Comparison of ENCODE assay signal across 1 cellular context in the genomic region with DNA sequence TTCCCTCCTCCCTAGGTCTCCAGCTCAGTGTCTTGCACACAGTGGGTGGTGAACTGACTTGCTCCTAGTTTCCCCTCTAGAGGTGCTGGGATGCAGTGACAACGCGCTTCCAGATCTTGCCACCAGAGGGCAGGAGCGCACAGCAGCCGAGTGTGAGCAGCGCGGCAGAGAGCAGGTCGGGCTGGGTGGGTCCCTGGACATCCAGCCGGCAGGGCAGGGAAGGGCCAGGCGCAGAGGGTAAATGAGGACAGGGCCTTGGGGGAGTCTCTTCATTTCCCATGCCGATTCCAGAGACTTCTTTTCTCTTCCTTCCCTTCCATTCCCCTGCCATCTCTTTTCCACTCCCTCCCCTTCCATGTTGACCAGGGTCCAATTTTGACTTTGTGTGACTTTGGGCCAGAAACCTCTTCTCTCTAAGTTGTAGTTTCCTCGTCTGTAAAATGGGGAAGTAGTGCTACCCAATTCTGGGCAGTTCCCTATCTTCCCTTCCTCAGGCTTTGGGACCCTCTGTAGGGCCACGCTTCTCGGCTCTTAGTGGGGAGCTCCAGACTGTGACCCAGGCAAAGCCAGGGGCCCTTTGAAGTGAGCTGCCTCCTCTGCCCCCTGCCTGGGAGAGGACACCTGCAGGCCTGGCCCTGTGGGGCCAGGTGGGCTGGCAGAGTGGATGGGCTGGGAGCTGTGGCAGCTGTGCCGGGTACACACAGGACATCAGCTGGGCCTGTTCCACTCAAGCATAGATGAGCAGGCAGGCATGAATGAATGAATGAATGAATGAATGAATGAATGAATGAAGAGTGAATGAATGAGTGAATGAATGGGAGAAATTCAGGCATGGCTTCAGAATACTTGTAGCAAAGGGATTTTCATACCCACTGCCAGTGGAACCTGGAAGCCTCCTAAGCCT.
TF ChIP-seq lines count a peak whose summit lies in the region.

No MANE protein-coding gene starts in this region.

TF ChIP-seq in HepG2, 621 proteins besides CTCF, POLR2A, EP300 and RAD21 (continued from another document and continues in another):
- TF ChIP-seq HNF4A (CRISPR knock-in tag; IDR thresholded peaks at IDR 0.05) = peak; percentile 29; the same call in 1 of the 2 replicates
- TF ChIP-seq PHB2 (IDR thresholded peaks at IDR 0.05; ENCODE audit: partially characterized antibody) = no peak
- peak; percentile 76 for TF ChIP-seq SMC3 (IDR thresholded peaks at IDR 0.05; ENCODE audit: low read length)
- TF ChIP-seq MTA1 (CRISPR knock-in tag; IDR thresholded peaks at IDR 0.05; ENCODE audit: borderline replicate concordance) = 0 out of 2 replicates have a peak, but pooled peaks have one; percentile 50
- TF ChIP-seq FOXP1 (IDR thresholded peaks at IDR 0.05) = no peak
- TF ChIP-seq FOXP1 (CRISPR knock-in tag; IDR thresholded peaks at IDR 0.05) = peak; percentile 7; the same call in 1 of the 2 replicates
- no peak for TF ChIP-seq ZBTB1 (CRISPR knock-in tag; IDR thresholded peaks at IDR 0.05; ENCODE audit: borderline replicate concordance)
- no peak for TF ChIP-seq ZFP82 (CRISPR knock-in tag; IDR thresholded peaks at IDR 0.05; ENCODE audit: borderline replicate concordance)
- TF ChIP-seq PLRG1 (conservative IDR thresholded peaks at IDR 0.05) = no peak
- TF ChIP-seq NR2F6 (IDR thresholded peaks at IDR 0.05) = no peak
- peak; percentile 62 for TF ChIP-seq NR2F6 (CRISPR knock-in tag; IDR thresholded peaks at IDR 0.05)
- TF ChIP-seq, protein P1, sequence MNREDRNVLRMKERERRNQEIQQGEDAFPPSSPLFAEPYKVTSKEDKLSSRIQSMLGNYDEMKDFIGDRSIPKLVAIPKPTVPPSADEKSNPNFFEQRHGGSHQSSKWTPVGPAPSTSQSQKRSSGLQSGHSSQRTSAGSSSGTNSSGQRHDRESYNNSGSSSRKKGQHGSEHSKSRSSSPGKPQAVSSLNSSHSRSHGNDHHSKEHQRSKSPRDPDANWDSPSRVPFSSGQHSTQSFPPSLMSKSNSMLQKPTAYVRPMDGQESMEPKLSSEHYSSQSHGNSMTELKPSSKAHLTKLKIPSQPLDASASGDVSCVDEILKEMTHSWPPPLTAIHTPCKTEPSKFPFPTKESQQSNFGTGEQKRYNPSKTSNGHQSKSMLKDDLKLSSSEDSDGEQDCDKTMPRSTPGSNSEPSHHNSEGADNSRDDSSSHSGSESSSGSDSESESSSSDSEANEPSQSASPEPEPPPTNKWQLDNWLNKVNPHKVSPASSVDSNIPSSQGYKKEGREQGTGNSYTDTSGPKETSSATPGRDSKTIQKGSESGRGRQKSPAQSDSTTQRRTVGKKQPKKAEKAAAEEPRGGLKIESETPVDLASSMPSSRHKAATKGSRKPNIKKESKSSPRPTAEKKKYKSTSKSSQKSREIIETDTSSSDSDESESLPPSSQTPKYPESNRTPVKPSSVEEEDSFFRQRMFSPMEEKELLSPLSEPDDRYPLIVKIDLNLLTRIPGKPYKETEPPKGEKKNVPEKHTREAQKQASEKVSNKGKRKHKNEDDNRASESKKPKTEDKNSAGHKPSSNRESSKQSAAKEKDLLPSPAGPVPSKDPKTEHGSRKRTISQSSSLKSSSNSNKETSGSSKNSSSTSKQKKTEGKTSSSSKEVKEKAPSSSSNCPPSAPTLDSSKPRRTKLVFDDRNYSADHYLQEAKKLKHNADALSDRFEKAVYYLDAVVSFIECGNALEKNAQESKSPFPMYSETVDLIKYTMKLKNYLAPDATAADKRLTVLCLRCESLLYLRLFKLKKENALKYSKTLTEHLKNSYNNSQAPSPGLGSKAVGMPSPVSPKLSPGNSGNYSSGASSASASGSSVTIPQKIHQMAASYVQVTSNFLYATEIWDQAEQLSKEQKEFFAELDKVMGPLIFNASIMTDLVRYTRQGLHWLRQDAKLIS (CRISPR knock-in tag; IDR thresholded peaks at IDR 0.05) = no peak
- peak; percentile 58 for TF ChIP-seq THAP11 (CRISPR knock-in tag; IDR thresholded peaks at IDR 0.05)
- TF ChIP-seq ZNF235 (CRISPR knock-in tag; IDR thresholded peaks at IDR 0.05; ENCODE audit: borderline replicate concordance) = no peak
- TF ChIP-seq SMAD3 (CRISPR knock-in tag; IDR thresholded peaks at IDR 0.05) = peak; percentile 79; the same call in 1 of the 2 replicates
- TF ChIP-seq, protein P2, sequence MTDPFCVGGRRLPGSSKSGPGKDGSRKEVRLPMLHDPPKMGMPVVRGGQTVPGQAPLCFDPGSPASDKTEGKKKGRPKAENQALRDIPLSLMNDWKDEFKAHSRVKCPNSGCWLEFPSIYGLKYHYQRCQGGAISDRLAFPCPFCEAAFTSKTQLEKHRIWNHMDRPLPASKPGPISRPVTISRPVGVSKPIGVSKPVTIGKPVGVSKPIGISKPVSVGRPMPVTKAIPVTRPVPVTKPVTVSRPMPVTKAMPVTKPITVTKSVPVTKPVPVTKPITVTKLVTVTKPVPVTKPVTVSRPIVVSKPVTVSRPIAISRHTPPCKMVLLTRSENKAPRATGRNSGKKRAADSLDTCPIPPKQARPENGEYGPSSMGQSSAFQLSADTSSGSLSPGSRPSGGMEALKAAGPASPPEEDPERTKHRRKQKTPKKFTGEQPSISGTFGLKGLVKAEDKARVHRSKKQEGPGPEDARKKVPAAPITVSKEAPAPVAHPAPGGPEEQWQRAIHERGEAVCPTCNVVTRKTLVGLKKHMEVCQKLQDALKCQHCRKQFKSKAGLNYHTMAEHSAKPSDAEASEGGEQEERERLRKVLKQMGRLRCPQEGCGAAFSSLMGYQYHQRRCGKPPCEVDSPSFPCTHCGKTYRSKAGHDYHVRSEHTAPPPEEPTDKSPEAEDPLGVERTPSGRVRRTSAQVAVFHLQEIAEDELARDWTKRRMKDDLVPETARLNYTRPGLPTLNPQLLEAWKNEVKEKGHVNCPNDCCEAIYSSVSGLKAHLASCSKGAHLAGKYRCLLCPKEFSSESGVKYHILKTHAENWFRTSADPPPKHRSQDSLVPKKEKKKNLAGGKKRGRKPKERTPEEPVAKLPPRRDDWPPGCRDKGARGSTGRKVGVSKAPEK (CRISPR knock-in tag; IDR thresholded peaks at IDR 0.05; ENCODE audit: borderline replicate concordance) = peak; percentile 90; the same call in 1 of the 2 replicates
- TF ChIP-seq, protein P3, sequence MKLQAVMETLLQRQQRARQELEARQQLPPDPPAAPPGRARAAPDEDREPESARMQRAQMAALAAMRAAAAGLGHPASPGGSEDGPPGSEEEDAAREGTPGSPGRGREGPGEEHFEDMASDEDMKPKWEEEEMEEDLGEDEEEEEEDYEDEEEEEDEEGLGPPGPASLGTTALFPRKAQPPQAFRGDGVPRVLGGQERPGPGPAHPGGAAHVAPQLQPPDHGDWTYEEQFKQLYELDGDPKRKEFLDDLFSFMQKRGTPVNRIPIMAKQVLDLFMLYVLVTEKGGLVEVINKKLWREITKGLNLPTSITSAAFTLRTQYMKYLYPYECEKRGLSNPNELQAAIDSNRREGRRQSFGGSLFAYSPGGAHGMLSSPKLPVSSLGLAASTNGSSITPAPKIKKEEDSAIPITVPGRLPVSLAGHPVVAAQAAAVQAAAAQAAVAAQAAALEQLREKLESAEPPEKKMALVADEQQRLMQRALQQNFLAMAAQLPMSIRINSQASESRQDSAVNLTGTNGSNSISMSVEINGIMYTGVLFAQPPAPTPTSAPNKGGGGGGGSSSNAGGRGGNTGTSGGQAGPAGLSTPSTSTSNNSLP (IDR thresholded peaks at IDR 0.05; ENCODE audit: low read depth, low read length) = no peak; the same call in 1 of the 2 replicates
- TF ChIP-seq, protein P4, sequence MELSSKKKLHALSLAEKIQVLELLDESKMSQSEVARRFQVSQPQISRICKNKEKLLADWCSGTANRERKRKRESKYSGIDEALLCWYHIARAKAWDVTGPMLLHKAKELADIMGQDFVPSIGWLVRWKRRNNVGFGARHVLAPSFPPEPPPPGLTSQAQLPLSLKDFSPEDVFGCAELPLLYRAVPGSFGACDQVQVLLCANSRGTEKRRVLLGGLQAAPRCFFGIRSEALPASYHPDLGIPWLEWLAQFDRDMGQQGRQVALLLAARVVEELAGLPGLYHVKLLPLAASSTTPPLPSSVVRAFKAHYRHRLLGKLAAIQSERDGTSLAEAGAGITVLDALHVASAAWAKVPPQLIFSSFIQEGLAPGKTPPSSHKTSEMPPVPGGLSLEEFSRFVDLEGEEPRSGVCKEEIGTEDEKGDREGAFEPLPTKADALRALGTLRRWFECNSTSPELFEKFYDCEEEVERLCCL (CRISPR knock-in tag; IDR thresholded peaks at IDR 0.05; ENCODE audit: borderline replicate concordance) = no peak
- TF ChIP-seq, protein P5, sequence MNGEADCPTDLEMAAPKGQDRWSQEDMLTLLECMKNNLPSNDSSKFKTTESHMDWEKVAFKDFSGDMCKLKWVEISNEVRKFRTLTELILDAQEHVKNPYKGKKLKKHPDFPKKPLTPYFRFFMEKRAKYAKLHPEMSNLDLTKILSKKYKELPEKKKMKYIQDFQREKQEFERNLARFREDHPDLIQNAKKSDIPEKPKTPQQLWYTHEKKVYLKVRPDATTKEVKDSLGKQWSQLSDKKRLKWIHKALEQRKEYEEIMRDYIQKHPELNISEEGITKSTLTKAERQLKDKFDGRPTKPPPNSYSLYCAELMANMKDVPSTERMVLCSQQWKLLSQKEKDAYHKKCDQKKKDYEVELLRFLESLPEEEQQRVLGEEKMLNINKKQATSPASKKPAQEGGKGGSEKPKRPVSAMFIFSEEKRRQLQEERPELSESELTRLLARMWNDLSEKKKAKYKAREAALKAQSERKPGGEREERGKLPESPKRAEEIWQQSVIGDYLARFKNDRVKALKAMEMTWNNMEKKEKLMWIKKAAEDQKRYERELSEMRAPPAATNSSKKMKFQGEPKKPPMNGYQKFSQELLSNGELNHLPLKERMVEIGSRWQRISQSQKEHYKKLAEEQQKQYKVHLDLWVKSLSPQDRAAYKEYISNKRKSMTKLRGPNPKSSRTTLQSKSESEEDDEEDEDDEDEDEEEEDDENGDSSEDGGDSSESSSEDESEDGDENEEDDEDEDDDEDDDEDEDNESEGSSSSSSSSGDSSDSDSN (CRISPR knock-in tag; IDR thresholded peaks at IDR 0.05) = peak; percentile 51; the same call in 1 of the 2 replicates
- no peak for TF ChIP-seq ZNF256 (CRISPR knock-in tag; conservative IDR thresholded peaks at IDR 0.05)
- 0 out of 3 replicates have a peak, but pooled peaks have one; percentile 60 for TF ChIP-seq MXI1 (IDR thresholded peaks at IDR 0.05; ENCODE audit: borderline replicate concordance, low read depth, low read length)
- TF ChIP-seq TAF15 (IDR thresholded peaks at IDR 0.05; ENCODE audit: low read depth, low read length, poor library complexity, severe bottlenecking) = no peak
- peak; percentile 81; the same call in 1 of the 2 replicates for TF ChIP-seq ZMYM3 (CRISPR knock-in tag; IDR thresholded peaks at IDR 0.05)
- TF ChIP-seq SMARCE1 (IDR thresholded peaks at IDR 0.05; ENCODE audit: borderline replicate concordance) = 0 out of 2 replicates have a peak, but pooled peaks have one; percentile 29
- TF ChIP-seq SNAI1 (CRISPR knock-in tag; IDR thresholded peaks at IDR 0.05; ENCODE audit: borderline replicate concordance) = peak; percentile 71; the same call in 1 of the 2 replicates
- TF ChIP-seq ZNF460 (CRISPR knock-in tag; IDR thresholded peaks at IDR 0.05; ENCODE audit: borderline replicate concordance) = no peak
- TF ChIP-seq ATM (IDR thresholded peaks at IDR 0.05; ENCODE audit: borderline replicate concordance) = no peak
- TF ChIP-seq HDAC2 (CRISPR knock-in tag; IDR thresholded peaks at IDR 0.05) = peak; percentile 87
- no peak for TF ChIP-seq HCFC1 (IDR thresholded peaks at IDR 0.05; ENCODE audit: low read depth, low read length)
- no peak for TF ChIP-seq ZBTB3 (CRISPR knock-in tag; IDR thresholded peaks at IDR 0.05; ENCODE audit: borderline replicate concordance, low read depth)
- TF ChIP-seq ZSCAN30 (CRISPR knock-in tag; IDR thresholded peaks at IDR 0.05) = no peak
- TF ChIP-seq REPIN1 (CRISPR knock-in tag; IDR thresholded peaks at IDR 0.05; ENCODE audit: borderline replicate concordance, low read depth) = 0 out of 2 replicates have a peak, but pooled peaks have one; percentile 47
- no peak for TF ChIP-seq GABPA (IDR thresholded peaks at IDR 0.05; ENCODE audit: low read depth, low read length)
- no peak for TF ChIP-seq GABPA (CRISPR knock-in tag; IDR thresholded peaks at IDR 0.05; ENCODE audit: low read depth)
- TF ChIP-seq ZNF549 (CRISPR knock-in tag; IDR thresholded peaks at IDR 0.05) = no peak
- TF ChIP-seq MED1 (CRISPR knock-in tag; IDR thresholded peaks at IDR 0.05) = peak; percentile 71
- TF ChIP-seq SIN3A (IDR thresholded peaks at IDR 0.05; ENCODE audit: borderline replicate concordance, low read depth, low read length) = no peak
- peak; percentile 90 for TF ChIP-seq CHCHD3 (CRISPR knock-in tag; IDR thresholded peaks at IDR 0.05)
- TF ChIP-seq TMF1 (CRISPR knock-in tag; IDR thresholded peaks at IDR 0.05; ENCODE audit: low read depth) = no peak
- no peak for TF ChIP-seq CBX1 (IDR thresholded peaks at IDR 0.05; ENCODE audit: low read depth)
- no peak for TF ChIP-seq SMYD3 (CRISPR knock-in tag; IDR thresholded peaks at IDR 0.05)
- no peak for TF ChIP-seq ZNF777 (CRISPR knock-in tag; IDR thresholded peaks at IDR 0.05)
- TF ChIP-seq POGZ (CRISPR knock-in tag; IDR thresholded peaks at IDR 0.05) = 0 out of 2 replicates have a peak, but pooled peaks have one; percentile 8
- TF ChIP-seq, protein P6, sequence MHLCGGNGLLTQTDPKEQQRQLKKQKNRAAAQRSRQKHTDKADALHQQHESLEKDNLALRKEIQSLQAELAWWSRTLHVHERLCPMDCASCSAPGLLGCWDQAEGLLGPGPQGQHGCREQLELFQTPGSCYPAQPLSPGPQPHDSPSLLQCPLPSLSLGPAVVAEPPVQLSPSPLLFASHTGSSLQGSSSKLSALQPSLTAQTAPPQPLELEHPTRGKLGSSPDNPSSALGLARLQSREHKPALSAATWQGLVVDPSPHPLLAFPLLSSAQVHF (CRISPR knock-in tag; IDR thresholded peaks at IDR 0.05) = no peak
